In the genomic region with DNA sequence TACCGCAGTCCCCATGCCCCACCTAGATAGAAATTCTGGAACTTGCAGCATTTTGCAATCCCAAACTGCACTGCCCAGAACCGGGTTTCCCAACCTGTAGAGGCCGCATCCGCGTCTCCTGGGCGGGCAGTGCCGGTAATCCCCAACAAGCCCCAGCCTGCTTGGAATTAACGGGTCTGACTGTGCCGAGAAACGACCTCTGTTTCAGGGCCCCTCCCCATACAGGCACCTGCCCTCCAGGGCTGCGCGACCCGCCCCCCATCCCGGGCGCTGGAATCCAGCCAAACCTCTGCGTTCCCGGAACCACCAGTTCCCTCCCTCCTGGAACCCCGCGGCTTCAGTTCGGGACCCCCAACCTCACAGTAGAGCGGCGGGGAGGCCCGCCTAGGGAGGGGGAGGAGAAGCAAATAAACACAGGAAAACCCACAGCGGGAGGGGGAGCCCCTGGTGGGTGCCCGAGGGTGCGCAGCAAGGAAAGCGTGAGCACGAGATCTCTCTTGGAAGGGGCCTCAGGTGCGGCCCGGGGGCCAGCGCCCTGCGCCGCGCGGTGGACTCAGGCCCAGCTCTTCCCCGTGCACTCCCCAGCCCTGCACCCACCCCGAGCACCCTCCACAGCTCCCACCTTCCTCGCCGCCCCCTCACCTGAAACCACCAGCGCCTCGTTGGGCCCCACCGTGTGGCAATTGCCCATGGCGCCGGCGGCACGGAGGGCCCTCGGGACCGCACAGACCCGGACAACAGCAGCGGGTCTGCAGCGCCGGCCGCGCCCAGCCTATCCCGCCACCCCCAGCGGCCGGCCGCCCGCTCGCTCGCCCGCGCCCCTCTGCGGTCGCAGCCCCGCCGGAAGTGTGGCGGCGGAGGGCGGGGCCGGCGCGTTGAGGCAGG, we compare ENCODE assay signal across 1 cellular context.
A peak's percentile ranks its signal among the peaks of the same experiment; 100 is the strongest.
TF ChIP-seq lines count a peak whose summit lies in the region.

A gene with protein sequence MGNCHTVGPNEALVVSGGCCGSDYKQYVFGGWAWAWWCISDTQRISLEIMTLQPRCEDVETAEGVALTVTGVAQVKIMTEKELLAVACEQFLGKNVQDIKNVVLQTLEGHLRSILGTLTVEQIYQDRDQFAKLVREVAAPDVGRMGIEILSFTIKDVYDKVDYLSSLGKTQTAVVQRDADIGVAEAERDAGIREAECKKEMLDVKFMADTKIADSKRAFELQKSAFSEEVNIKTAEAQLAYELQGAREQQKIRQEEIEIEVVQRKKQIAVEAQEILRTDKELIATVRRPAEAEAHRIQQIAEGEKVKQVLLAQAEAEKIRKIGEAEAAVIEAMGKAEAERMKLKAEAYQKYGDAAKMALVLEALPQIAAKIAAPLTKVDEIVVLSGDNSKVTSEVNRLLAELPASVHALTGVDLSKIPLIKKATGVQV (minus strand): TSS at position 850 of the 885 bp plus-strand sequence. CDS start 159 bp downstream, at position 691.

TF ChIP-seq in HCT116, 20 proteins besides CTCF, POLR2A, EP300 and RAD21 (continued from another document):
- TF ChIP-seq, protein P1, sequence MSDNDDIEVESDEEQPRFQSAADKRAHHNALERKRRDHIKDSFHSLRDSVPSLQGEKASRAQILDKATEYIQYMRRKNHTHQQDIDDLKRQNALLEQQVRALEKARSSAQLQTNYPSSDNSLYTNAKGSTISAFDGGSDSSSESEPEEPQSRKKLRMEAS (IDR thresholded peaks at IDR 0.05): peak; percentile 15; the same call in 1 of the 2 replicates
- peak; percentile 84 for TF ChIP-seq ZFX (IDR thresholded peaks at IDR 0.05)
- 0 out of 2 replicates have a peak, but pooled peaks have one; percentile 24 for TF ChIP-seq SIN3A (IDR thresholded peaks at IDR 0.05; ENCODE audit: low read depth)
TF ChIP-seq in HCT116: peak in this region for 4.
